In genomic region chr9:106728860-106729259, GRCh38 we compare ENCODE assay signal across 26 cellular contexts.
"Had no signal": no experiment of that assay in that cellular context is flagged by ENCODE, and none has a peak within 500 bp of the region (broad histone marks: within the 10 kb centered on the region; RNA-seq: fewer than 3 reads in every experiment).

No MANE protein-coding gene starts in this region.

- H3K9me3 ChIP-seq: adrenal gland, body of pancreas, colonic mucosa, esophagus squamous epithelium had no signal

- H3K4me3 ChIP-seq: adrenal gland, body of pancreas, colonic mucosa, esophagus squamous epithelium had no signal

- DNase-seq: activated CD4-positive, alpha-beta memory T cell treated with anti-CD3 and anti-CD28 coated beads for 36 hours; activated CD4-positive, alpha-beta T cell treated with anti-CD3 and anti-CD28 coated beads for 36 hours; activated CD4-positive, alpha-beta T cell treated with anti-CD3 and anti-CD28 coated beads, Interleukin-2, amount 10 ng/mL, durations not matched to agents 24 days and 14 days; activated CD4-positive, CD25-positive, alpha-beta regulatory T cell; activated CD4-positive, CD25-positive, alpha-beta regulatory T cell treated with anti-CD3 and anti-CD28 coated beads, Interleukin-2, amount 50 U/mL, for 72 hours; activated CD8-positive, alpha-beta memory T cell treated with anti-CD3 and anti-CD28 coated beads, Interleukin-2, amount 10 ng/mL, durations not matched to agents 7 days and 5 days; activated CD8-positive, alpha-beta memory T cell treated with anti-CD3 and anti-CD28 coated beads, Interleukin-2, amount 50 U/mL, for 4 hours; activated CD8-positive, alpha-beta T cell treated with anti-CD3 and anti-CD28 coated beads, Interleukin-2, amount 10 ng/mL, durations not matched to agents 7 days and 5 days; activated effector memory CD4-positive, alpha-beta T cell treated with anti-CD3 and anti-CD28 coated beads, Interleukin-2, amount 50 U/mL, for 16 hours; activated naive CD4-positive, alpha-beta T cell treated with anti-CD3 and anti-CD28 coated beads for 36 hours; activated naive CD8-positive, alpha-beta T cell treated with anti-CD3 and anti-CD28 coated beads for 36 hours; activated naive CD8-positive, alpha-beta T cell treated with anti-CD3 and anti-CD28 coated beads, Interleukin-2, amount 50 U/mL, for 24 hours; activated T-cell treated with anti-CD3 and anti-CD28 coated beads, Interleukin-2, amount 50 U/mL, for 1 hour; activated T-cell treated with anti-CD3 and anti-CD28 coated beads, Interleukin-2, amount 50 U/mL, for 48 hours; adrenal gland; amygdala; aorta; body of pancreas; central memory CD4-positive, alpha-beta T cell; cerebellar nuclear complex; colonic mucosa; effector CD8-positive, alpha-beta T cell; esophagus squamous epithelium; foreskin melanocyte; T-helper 2 cell had no signal

- H3K4me1 ChIP-seq: adrenal gland, colonic mucosa had no signal

- H3K27me3 ChIP-seq: adrenal gland, body of pancreas, colonic mucosa, esophagus squamous epithelium had no signal

- ATAC-seq: activated CD4-positive, alpha-beta T cell treated with anti-CD3 and anti-CD28 coated beads for 36 hours; activated CD8-positive, alpha-beta memory T cell treated with anti-CD3 and anti-CD28 coated beads, Interleukin-2, amount 10 ng/mL, durations not matched to agents 7 days and 5 days; activated CD8-positive, alpha-beta T cell treated with anti-CD3 and anti-CD28 coated beads, Interleukin-2, amount 10 ng/mL, durations not matched to agents 7 days and 5 days; activated naive CD8-positive, alpha-beta T cell treated with anti-CD3 and anti-CD28 coated beads, Interleukin-2, amount 50 U/mL, for 24 hours had no signal

- H3K27ac ChIP-seq: adrenal gland, body of pancreas, colonic mucosa, epithelial cell of prostate, esophagus squamous epithelium had no signal

- H3K36me3 ChIP-seq: adrenal gland, colonic mucosa, esophagus squamous epithelium had no signal
